In the genomic region with DNA sequence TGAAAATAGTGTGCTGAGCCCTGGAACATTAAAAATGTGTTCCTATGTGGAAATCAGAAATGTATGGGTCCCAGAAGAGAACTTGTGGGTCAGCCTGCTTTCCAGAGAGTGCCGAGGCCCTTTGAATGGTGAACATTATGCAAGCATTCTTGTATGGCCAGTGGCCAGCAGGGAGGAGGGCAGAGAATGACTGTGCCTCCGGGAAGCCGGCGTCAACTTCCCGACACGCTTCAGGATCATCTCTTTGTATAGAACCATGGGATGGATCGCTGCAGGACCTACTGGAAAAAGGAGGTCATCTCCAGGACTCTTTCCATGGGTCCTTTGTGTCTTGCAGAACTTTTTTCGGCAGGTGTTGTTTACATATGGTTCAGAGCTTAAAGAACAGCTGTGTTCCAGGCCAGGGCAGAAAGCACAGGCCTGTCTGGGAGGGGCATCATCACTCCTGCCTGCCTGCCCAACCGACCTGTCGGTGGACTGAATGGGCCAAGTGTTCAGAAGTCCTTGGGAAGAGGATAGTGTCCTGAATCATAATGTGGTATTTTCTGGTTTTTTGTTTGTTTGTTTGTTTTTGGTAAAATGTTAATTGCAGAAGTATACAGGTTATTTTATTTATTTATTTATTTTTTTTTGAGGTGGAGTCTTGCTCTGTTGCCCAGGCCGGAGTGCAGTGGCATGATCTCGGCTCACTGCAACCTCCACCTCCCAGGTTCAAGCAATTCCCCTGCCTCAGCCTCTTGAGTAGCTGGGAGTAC, we compare ENCODE assay signal across 8 cellular contexts. TPM values are rescaled to one million over a fixed set of nuclear protein-coding genes. Genes with fewer than 3 reads are reported as not detected.
DNase-seq lines count a peak whose midpoint lies in the region; ATAC-seq and TF ChIP-seq lines count a peak whose summit lies in the region.

No MANE protein-coding gene starts in this region.

- H3K9me2 ChIP-seq in OCI-LY1 (ENCODE audit: low read depth, low read length) = no peaks in the 10 kb centered on the region

- no peaks in the 10 kb centered on the region for H4K20me1 ChIP-seq in OCI-LY1 (ENCODE audit: insufficient read depth, low read length)

- H3K4me1 ChIP-seq in OCI-LY1 (ENCODE audit: insufficient read depth, low read length, severe bottlenecking) = peaks cover 97% of the 10 kb centered on the region

- DNase-seq in G401 (ENCODE audit: low spot score) = peak; percentile 81
- peak; percentile 96 for DNase-seq in dermis blood vessel endothelial cell
- peak; percentile 89 to 96 for DNase-seq in lower leg skin (ENCODE audit: low spot score in 2 of 2)
- peak in 45 of 49 donors; percentile 23 to 90 (median 71) for DNase-seq in substantia nigra (lab: John Stamatoyannopoulos, UW)
- no peak for DNase-seq in NCI-H187 treated with DMSO at 0.1 percent for 48 hours (lab: John Stamatoyannopoulos, UW)

- H3K9ac ChIP-seq in OCI-LY1 (ENCODE audit: low read length) = no peak overlapping the region; the same call in 1 of the 2 replicates

- H3K27me3 ChIP-seq in OCI-LY1 (ENCODE audit: insufficient read depth, low read length) = no peaks in the 10 kb centered on the region

- no peaks in the 10 kb centered on the region; the same call in 1 of the 2 replicates for H3K36me3 ChIP-seq in OCI-LY1 (ENCODE audit: insufficient read depth, low read length)

- no peak overlapping the region for H2AFZ ChIP-seq in OCI-LY1 (ENCODE audit: low read length)

- no peaks in the 10 kb centered on the region for H3K9me3 ChIP-seq in OCI-LY1 (ENCODE audit: low read length)

- in situ Hi-C loops in G401 (cut with HindIII; ENCODE audit: low sequenced_read_pairs) = no loop called here

- TF ChIP-seq CTCF in OCI-LY1 (IDR thresholded peaks at IDR 0.05; ENCODE audit: low read length) (no peak), lower leg skin (IDR thresholded peaks at IDR 0.05) (no peak)

- H3K4me2 ChIP-seq in OCI-LY1 (ENCODE audit: low read length) = peak overlapping the region; percentile 55

- no peak for ATAC-seq in GM18520 (IDR thresholded peaks at IDR 0.05; ENCODE audit: unreplicated experiment)
- no peak for ATAC-seq in HG03571 (IDR thresholded peaks at IDR 0.05; ENCODE audit: unreplicated experiment)

- intact Hi-C loops in lower leg skin (cut with DNase I; ENCODE audit: low total_unique reads) = loop anchor here (10.0 kb wide), 1 partner anchor 48 kb away; no protein-coding TSS in a partner anchor

- peak overlapping the region; percentile 25 for H3K4me3 ChIP-seq in OCI-LY1 (ENCODE audit: low read depth, low read length, poor library complexity, severe bottlenecking)
- H3K4me3 ChIP-seq in lower leg skin (ENCODE audit: low read depth, poor library complexity, severe bottlenecking) = no peak overlapping the region

- WGBS in lower leg skin, 2 donors = 14 to 19% methylated on average over 12 of the region's 12 CpGs

- H3K79me2 ChIP-seq in OCI-LY1 (ENCODE audit: insufficient read depth, low read length) = peaks cover 99% of the 10 kb centered on the region

- H3K27ac ChIP-seq in OCI-LY1 (ENCODE audit: low read depth, low read length, poor library complexity, severe bottlenecking) (peak overlapping the region; percentile 82), substantia nigra (ENCODE audit: low read depth, low read length, poor library complexity, severe bottlenecking) (peak overlapping the region; percentile 76)

- no peaks in the 10 kb centered on the region; the same call in 1 of the 2 replicates for H3F3A ChIP-seq in OCI-LY1 (ENCODE audit: insufficient read depth, low read length)

- no peak for TF ChIP-seq POLR2A in lower leg skin (IDR thresholded peaks at IDR 0.05)

RNA-seq across cellular contexts. Expression of a gene that starts 9.0 kb away (rescaled TPM):
- total RNA-seq in G401 (2014; rRNA removed; shearing (Covaris generic)) = 48.4 and 51.2 TPM in 2 replicates
- total RNA-seq in dermis blood vessel endothelial cell (63.8 and 110 TPM in 2 replicates), lower leg skin (100 to 1,000 TPM; 102 to 168 (median 144) TPM)
